27 cellular contexts compared by ENCODE assay signal in the genomic region with DNA sequence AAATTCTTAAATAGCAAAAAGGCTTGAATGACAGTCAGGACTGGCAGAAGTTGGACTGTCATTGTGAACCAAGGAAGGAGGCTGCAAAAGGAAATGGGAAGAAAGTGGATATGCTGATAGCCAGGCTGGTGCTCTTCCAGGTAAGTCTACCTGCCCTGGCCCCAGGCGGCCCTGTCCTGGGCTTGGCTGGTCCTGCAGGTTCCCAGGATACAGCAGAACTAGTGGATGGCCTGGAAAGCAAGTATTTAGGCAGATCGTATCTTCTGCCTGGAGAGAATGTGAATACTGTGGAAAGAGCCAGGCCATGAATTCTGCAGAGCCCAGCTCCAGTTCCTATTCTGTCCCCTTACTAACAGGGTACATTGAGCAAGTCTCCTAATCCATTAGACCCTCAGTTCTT.
"Had no signal": no experiment of that assay in that cellular context is flagged by ENCODE, and none has a peak within 500 bp of the region (broad histone marks: within the 10 kb centered on the region; RNA-seq: fewer than 3 reads in every experiment).

No MANE protein-coding gene starts in this region.

- H3K36me3 Mint-ChIP-seq: naive thymus-derived CD4-positive, alpha-beta T cell; natural killer cell; neural progenitor cell; type B pancreatic cell had no signal

- ATAC-seq: naive thymus-derived CD4-positive, alpha-beta T cell; natural killer cell; psoas muscle; right cardiac atrium; right lobe of liver; stimulated activated naive B cell treated with anti-CD40 and anti-IgM and Interleukin-4, amounts not matched to agents 10 μg/mL and 1 μg/mL and 100 μg/mL, for 72 hours; upper lobe of right lung had no signal

- H3K4me3 ChIP-seq: neural progenitor cell, ovary, psoas muscle, right lobe of liver, sigmoid colon, stomach, thoracic aorta, thyroid gland, tibial nerve, upper lobe of right lung, uterus had no signal

- H3K27ac Mint-ChIP-seq: naive thymus-derived CD4-positive, alpha-beta T cell; natural killer cell; nephron; neural progenitor cell; progenitor cell of endocrine pancreas; stimulated activated naive B cell treated with anti-CD40 and anti-IgM and Interleukin-4, amounts not matched to agents 10 μg/mL and 1 μg/mL and 100 μg/mL, for 72 hours; stimulated activated naive CD8-positive, alpha-beta T cell treated with anti-CD3 and anti-CD28 coated beads, Interleukin-15, Interleukin-2, amounts not matched to agents 100 ng/mL and 50 ng/mL, for 24 hours; type B pancreatic cell had no signal

- H3K9me3 Mint-ChIP-seq: naive thymus-derived CD4-positive, alpha-beta T cell; natural killer cell; nephron; neural progenitor cell; stimulated activated naive B cell treated with anti-CD40 and anti-IgM and Interleukin-4, amounts not matched to agents 10 μg/mL and 1 μg/mL and 100 μg/mL, for 72 hours; stimulated activated naive CD8-positive, alpha-beta T cell treated with anti-CD3 and anti-CD28 coated beads, Interleukin-15, Interleukin-2, amounts not matched to agents 100 ng/mL and 50 ng/mL, for 24 hours; type B pancreatic cell had no signal

- DNase-seq: naive thymus-derived CD4-positive, alpha-beta T cell; natural killer cell; occipital lobe; ovary; posterior cingulate gyrus; psoas muscle; right cardiac atrium; right lobe of liver; sigmoid colon; small intestine; stimulated activated CD4-positive, alpha-beta T cell treated with anti-CD3 and anti-CD28 coated beads, Interleukin-1b, Interleukin-23, amount 100 ng/mL, for 48 hours; stimulated activated CD4-positive, alpha-beta T cell treated with anti-CD3 and anti-CD28 coated beads, Interleukin-4, amount 100 ng/mL, for 1 hour; stimulated activated CD4-positive, alpha-beta T cell treated with anti-CD3 and anti-CD28 coated beads, Interleukin-4, amount 100 ng/mL, for 4 hours; stimulated activated CD8-positive, alpha-beta memory T cell treated with anti-CD3 and anti-CD28 coated beads, Interleukin-4, amount 100 ng/mL, for 48 hours; stimulated activated naive B cell treated with anti-CD40 and anti-IgM and Interleukin-4, amounts not matched to agents 10 μg/mL and 1 μg/mL and 100 μg/mL, for 72 hours; stimulated activated naive CD4-positive, alpha-beta T cell treated with Interleukin-2 at 50 U/mL for 16 hours; stomach; upper lobe of right lung; uterus had no signal

- H3K4me3 Mint-ChIP-seq: naive thymus-derived CD4-positive, alpha-beta T cell; natural killer cell; nephron; neural progenitor cell; stimulated activated naive B cell treated with anti-CD40 and anti-IgM and Interleukin-4, amounts not matched to agents 10 μg/mL and 1 μg/mL and 100 μg/mL, for 72 hours; stimulated activated naive CD8-positive, alpha-beta T cell treated with anti-CD3 and anti-CD28 coated beads, Interleukin-15, Interleukin-2, amounts not matched to agents 100 ng/mL and 50 ng/mL, for 24 hours; type B pancreatic cell had no signal
